8 cellular contexts compared by ENCODE assay signal in genomic region chr1:32651461-32652073, GRCh38. TPM values are rescaled to one million over a fixed set of nuclear protein-coding genes. Genes with fewer than 3 reads are reported as not detected.
DNase-seq lines count a peak whose midpoint lies in the region; ATAC-seq, FAIRE-seq and TF ChIP-seq lines count a peak whose summit lies in the region.

No MANE protein-coding gene starts in this region.

- H2AFZ ChIP-seq in keratinocyte (ENCODE audit: control insufficient read depth, low read length): peak overlapping the region; percentile 20

- H3K4me1 ChIP-seq in keratinocyte (ENCODE audit: control insufficient read depth, extremely low read depth, insufficient read depth, low read length): peaks cover 11% of the 10 kb centered on the region

- peak overlapping the region; percentile 100 for H3K27ac Mint-ChIP-seq in activated CD4-positive, alpha-beta T cell treated with anti-CD3 and anti-CD28 coated beads, Interleukin-2, amount 10 ng/mL, durations not matched to agents 24 days and 14 days

- H3K79me2 ChIP-seq in keratinocyte (ENCODE audit: control insufficient read depth, insufficient read depth, low read length): peaks cover 78% of the 10 kb centered on the region

- TF ChIP-seq CTCF in astrocyte of the cerebellum (IDR thresholded peaks at IDR 0.05; ENCODE audit: low read depth, low read length, missing control alignments) (no peak), keratinocyte (optimal IDR thresholded peaks at IDR 0.05 in 1 of 3, IDR thresholded peaks at IDR 0.05 in 1 of 3, conservative IDR thresholded peaks at IDR 0.05 in 1 of 3; ENCODE audit: extremely low read depth in 1 of 3, insufficient read depth in 2 of 3, low read length in 3 of 3) (no peak)

- FAIRE-seq in keratinocyte (lab: Jason Lieb, UNC): no peak

- H3K4me3 ChIP-seq in astrocyte of the cerebellum (ENCODE audit: low read depth, low read length) (peak overlapping the region; percentile 87), keratinocyte (ENCODE audit: control insufficient read depth in 2 of 3, extremely low read depth in 1 of 3, insufficient read depth in 2 of 3, low read depth in 1 of 3, low read length in 3 of 3) (peak overlapping the region; percentile 58 to 72 (median 68))

- H3K4me3 Mint-ChIP-seq in activated CD4-positive, alpha-beta T cell treated with anti-CD3 and anti-CD28 coated beads, Interleukin-2, amount 10 ng/mL, durations not matched to agents 24 days and 14 days: peak overlapping the region; percentile 99

- H3K27me3 Mint-ChIP-seq in activated CD4-positive, alpha-beta T cell treated with anti-CD3 and anti-CD28 coated beads, Interleukin-2, amount 10 ng/mL, durations not matched to agents 24 days and 14 days: no peaks in the 10 kb centered on the region

- H3K4me2 ChIP-seq in keratinocyte (ENCODE audit: control insufficient read depth, extremely low read depth, insufficient read depth, low read depth, low read length): peak overlapping the region; percentile 99

- in situ Hi-C loops in astrocyte of the cerebellum (cut with HindIII; ENCODE audit: low sequenced_read_pairs): no loop called here

- H3K36me3 ChIP-seq in keratinocyte (ENCODE audit: control insufficient read depth in 2 of 2, extremely low read depth in 1 of 2, insufficient read depth in 2 of 2, low read length in 2 of 2): peaks cover 7 to 11% of the 10 kb centered on the region in 2 experiments

- H3K36me3 Mint-ChIP-seq in activated CD4-positive, alpha-beta T cell treated with anti-CD3 and anti-CD28 coated beads, Interleukin-2, amount 10 ng/mL, durations not matched to agents 24 days and 14 days (ENCODE audit: low read depth): peaks cover 44% of the 10 kb centered on the region

- peaks cover 37% of the 10 kb centered on the region for H3K4me1 Mint-ChIP-seq in activated CD4-positive, alpha-beta T cell treated with anti-CD3 and anti-CD28 coated beads, Interleukin-2, amount 10 ng/mL, durations not matched to agents 24 days and 14 days

- H3K9ac ChIP-seq in keratinocyte (ENCODE audit: control insufficient read depth, extremely low read depth, insufficient read depth, low read length): peak overlapping the region; percentile 99

- intact Hi-C loops in activated CD4-positive, alpha-beta T cell treated with anti-CD3 and anti-CD28 coated beads, Interleukin-2, amount 10 ng/mL, durations not matched to agents 24 days and 14 days (cut with micrococcal nuclease): loop anchor here (2.0 to 10.0 kb wide), 2 partner anchors 403 to 1587 kb away; partner anchors contain the start of gene PUM1

- H3K27ac ChIP-seq in keratinocyte (ENCODE audit: control insufficient read depth, insufficient read depth, low read length): peak overlapping the region; percentile 100
- H3K27ac ChIP-seq in temporal lobe (ENCODE audit: low read depth, low read length): peak overlapping the region; percentile 89

- H3K27me3 ChIP-seq in keratinocyte (ENCODE audit: control insufficient read depth, extremely low read depth, insufficient read depth, low read length): no peaks in the 10 kb centered on the region

- no peaks in the 10 kb centered on the region for H3K9me3 Mint-ChIP-seq in activated CD4-positive, alpha-beta T cell treated with anti-CD3 and anti-CD28 coated beads, Interleukin-2, amount 10 ng/mL, durations not matched to agents 24 days and 14 days

- dilution Hi-C loops in keratinocyte (cut with MboI; ENCODE audit: extremely low pct_ligation_motif_present, low sequenced_read_pairs): no loop called here

- no peaks in the 10 kb centered on the region for H4K20me1 ChIP-seq in keratinocyte (ENCODE audit: control insufficient read depth, extremely low read depth, insufficient read depth, low read length)

- no peak for DNase-seq in activated CD4-positive, alpha-beta T cell treated with anti-CD3 and anti-CD28 coated beads, Interleukin-2, amount 10 ng/mL, durations not matched to agents 24 days and 14 days
- no peak for DNase-seq in activated CD4-positive, alpha-beta T cell treated with anti-CD3 and anti-CD28 coated beads, Interleukin-2, amount 50 U/mL, for 4 hours
- DNase-seq in astrocyte of the cerebellum (ENCODE audit: low read depth): no peak
- no peak for DNase-seq in keratinocyte (ENCODE audit: low read depth, low spot score)
- no peak for DNase-seq in activated effector memory CD4-positive, alpha-beta T cell treated with Interleukin-2 at 50 U/mL for 16 hours
- DNase-seq in HuH-7.5 (ENCODE audit: low spot score): no peak

- no peaks in the 10 kb centered on the region for H3K9me3 ChIP-seq in keratinocyte (ENCODE audit: control insufficient read depth, low read depth, low read length)

- peak; percentile 24 for ATAC-seq in HG03196 (IDR thresholded peaks at IDR 0.05; ENCODE audit: unreplicated experiment)

- peaks cover 2% of the 10 kb centered on the region for H3K9me1 ChIP-seq in keratinocyte (ENCODE audit: control insufficient read depth, extremely low read depth, insufficient read depth, low read length)

RNA-seq across cellular contexts. Expression of gene RBBP4, which starts 0.6 kb away (rescaled TPM):
- total RNA-seq in activated CD4-positive, alpha-beta T cell treated with anti-CD3 and anti-CD28 coated beads, Interleukin-2, amount 10 ng/mL, durations not matched to agents 24 days and 14 days: 329 and 331 TPM in 2 replicates
- 37.6 to 87.4 TPM (median 61.5 TPM) in 3 replicates for polyA plus RNA-seq in keratinocyte
- 24.4 TPM for polyA plus RNA-seq in keratinocyte (2011; ENCODE audit: low read depth)
- 43.6 and 72.7 TPM in 2 replicates for polyA plus RNA-seq in keratinocyte (2011; cell fraction: cytosol; rRNA removed)
- 67.7 and 68.1 TPM in 2 replicates for polyA plus RNA-seq in keratinocyte (2011; cell fraction: nucleus; rRNA removed)
- polyA plus RNA-seq in keratinocyte (2012; ENCODE audit: low replicate concordance): 53.7 and 79.4 TPM in 2 replicates
- 59.9 to 118 TPM (median 61.3 TPM) in 3 replicates for polyA minus RNA-seq in keratinocyte
- polyA minus RNA-seq in keratinocyte (2011; cell fraction: cytosol; rRNA and poly(A)+ RNA removed): 35.9 TPM
- 27.1 and 64.3 TPM in 2 replicates for polyA minus RNA-seq in keratinocyte (2011; cell fraction: nucleus; rRNA and poly(A)+ RNA removed)
- total RNA-seq in temporal lobe: 186 TPM

RNA-seq across cellular contexts. Expression of gene ZBTB8OS, which starts 1.2 kb away (rescaled TPM):
- total RNA-seq in activated CD4-positive, alpha-beta T cell treated with anti-CD3 and anti-CD28 coated beads, Interleukin-2, amount 10 ng/mL, durations not matched to agents 24 days and 14 days: 50.4 and 54.2 TPM in 2 replicates
- polyA plus RNA-seq in keratinocyte: 66.8 to 87.5 TPM (median 69.1 TPM) in 3 replicates
- polyA plus RNA-seq in keratinocyte (2011; ENCODE audit: low read depth): 29.4 TPM
- polyA plus RNA-seq in keratinocyte (2011; cell fraction: cytosol; rRNA removed): 82.7 and 141 TPM in 2 replicates
- polyA plus RNA-seq in keratinocyte (2011; cell fraction: nucleus; rRNA removed): 44.8 and 57.2 TPM in 2 replicates
- 53.1 and 65.1 TPM in 2 replicates for polyA plus RNA-seq in keratinocyte (2012; ENCODE audit: low replicate concordance)
- polyA minus RNA-seq in keratinocyte: 14.8 to 35.9 TPM (median 20.4 TPM) in 3 replicates
- polyA minus RNA-seq in keratinocyte (2011; cell fraction: cytosol; rRNA and poly(A)+ RNA removed): 14.0 TPM
- 8.1 and 18.2 TPM in 2 replicates for polyA minus RNA-seq in keratinocyte (2011; cell fraction: nucleus; rRNA and poly(A)+ RNA removed)
- 15.0 TPM for total RNA-seq in temporal lobe

RNA-seq across cellular contexts. Expression of gene SYNC, which starts 51.0 kb away (rescaled TPM):
- not detected in 2 replicates for total RNA-seq in activated CD4-positive, alpha-beta T cell treated with anti-CD3 and anti-CD28 coated beads, Interleukin-2, amount 10 ng/mL, durations not matched to agents 24 days and 14 days
- 11.2 to 12.0 TPM (median 11.2 TPM) in 3 replicates for polyA plus RNA-seq in keratinocyte
- 2.0 TPM for polyA plus RNA-seq in keratinocyte (2011; ENCODE audit: low read depth)
- polyA plus RNA-seq in keratinocyte (2011; cell fraction: cytosol; rRNA removed): 14.5 and 17.2 TPM in 2 replicates
- polyA plus RNA-seq in keratinocyte (2011; cell fraction: nucleus; rRNA removed): 12.3 and 14.8 TPM in 2 replicates
- 1.3 and 12.0 TPM in 2 replicates for polyA plus RNA-seq in keratinocyte (2012; ENCODE audit: low replicate concordance)
- polyA minus RNA-seq in keratinocyte: 9.7 to 19.1 TPM (median 14.7 TPM) in 3 replicates
- 16.7 TPM for polyA minus RNA-seq in keratinocyte (2011; cell fraction: cytosol; rRNA and poly(A)+ RNA removed)
- 2.8 and 8.0 TPM in 2 replicates for polyA minus RNA-seq in keratinocyte (2011; cell fraction: nucleus; rRNA and poly(A)+ RNA removed)
- total RNA-seq in temporal lobe: 3.7 TPM
